ENCODE assay signal across 1 cellular context in the genomic region with DNA sequence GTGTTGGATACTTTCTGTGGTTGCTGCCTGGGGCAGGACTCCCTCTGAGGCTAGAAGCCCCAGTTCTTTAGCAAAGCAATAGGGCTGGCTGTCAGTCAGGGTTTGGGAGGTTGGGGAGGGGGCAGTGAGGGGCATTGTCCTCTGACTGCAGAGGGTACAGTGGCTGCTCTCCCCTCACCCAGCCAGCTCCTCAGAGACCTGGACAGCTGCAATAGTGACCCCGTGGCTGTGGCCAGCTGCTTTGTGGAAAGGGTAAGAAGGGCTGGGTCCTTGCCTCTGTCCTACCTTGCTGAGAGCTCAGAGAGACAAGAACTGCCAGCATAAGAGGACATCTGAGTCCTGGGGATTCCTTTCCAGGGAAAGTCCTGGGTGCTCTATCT.
TF ChIP-seq lines count a peak whose summit lies in the region.

No MANE protein-coding gene starts in this region.

TF ChIP-seq in H1, 55 proteins besides CTCF, POLR2A, EP300 and RAD21:
- TF ChIP-seq USF2 (IDR thresholded peaks at IDR 0.05; ENCODE audit: low read length), result no peak
- no peak for TF ChIP-seq CHD1 (IDR thresholded peaks at IDR 0.05; ENCODE audit: low read depth, low read length)
- TF ChIP-seq PHF8 (conservative IDR thresholded peaks at IDR 0.05; ENCODE audit: low read depth, low read length), result no peak
